23 cellular contexts compared by ENCODE assay signal in the genomic region with DNA sequence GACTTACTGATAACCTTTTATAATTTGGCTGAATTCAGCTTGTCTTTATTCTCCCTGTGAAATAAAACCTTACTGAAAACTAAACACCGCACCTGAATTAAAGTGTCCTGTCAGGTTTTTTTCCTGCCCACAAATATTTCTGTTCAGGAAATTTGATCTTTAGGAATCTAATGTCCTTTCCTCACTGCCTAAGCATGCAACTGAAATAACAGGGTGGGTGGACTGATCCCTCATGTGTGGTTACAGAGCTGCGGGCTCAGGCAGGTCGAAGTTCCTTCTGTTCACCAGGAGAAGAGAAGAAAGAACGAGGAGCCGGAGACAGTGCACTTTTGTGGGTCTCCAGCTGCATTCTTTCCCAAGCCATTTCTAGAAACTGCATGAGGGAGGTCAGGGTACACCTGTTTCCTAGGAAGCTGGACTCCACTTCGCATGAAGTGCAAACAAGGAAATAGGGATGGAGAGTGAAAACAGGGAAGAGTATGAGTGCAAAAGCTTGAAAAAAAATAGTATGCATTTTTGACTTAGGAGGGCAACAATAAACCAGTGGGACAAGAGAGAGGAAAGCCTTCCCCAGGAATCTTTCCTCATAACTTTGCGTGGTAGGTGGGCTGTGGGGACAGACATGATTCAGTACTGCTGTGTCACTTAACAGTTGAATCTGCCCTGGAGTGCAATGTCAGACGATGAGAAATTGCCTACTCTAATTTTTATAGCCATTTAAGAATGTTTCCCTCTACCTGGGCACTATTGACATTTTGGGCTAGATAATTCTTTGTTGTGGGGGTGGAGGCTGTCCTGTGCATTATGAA.
DNase-seq lines count a peak whose midpoint lies in the region; ATAC-seq and TF ChIP-seq lines count a peak whose summit lies in the region.
"Had no signal": no experiment of that assay in that cellular context is flagged by ENCODE, and none has a peak within 500 bp of the region (broad histone marks: within the 10 kb centered on the region; RNA-seq: fewer than 3 reads in every experiment).

No MANE protein-coding gene starts in this region.

- H3K4me3 ChIP-seq in PC-9: peak overlapping the region; percentile 10; the same call in 1 of the 2 replicates
- H3K4me3 ChIP-seq in epithelial cell of esophagus (ENCODE audit: low read length): no peak overlapping the region
- no peak overlapping the region for H3K4me3 ChIP-seq in psoas muscle
- H3K4me3 ChIP-seq: BLaER1 had no signal

- peaks cover 1% of the 10 kb centered on the region for H3K27me3 Mint-ChIP-seq in nephron progenitor cell (ENCODE audit: low read depth, poor library complexity)
- H3K27me3 Mint-ChIP-seq: activated CD8-positive, alpha-beta T cell treated with anti-CD3 and anti-CD28 coated beads for 36 hours had no signal

- intact Hi-C loops in PC-9 (cut with micrococcal nuclease; ENCODE audit: unreplicated experiment) (loop anchor here (1.0 to 5.0 kb wide), 3 partner anchors 58 to 138 kb away; a partner anchor contains a TSS), psoas muscle (cut with DNase I) (no loop called here)

- TF ChIP-seq CTCF in PC-9 (conservative IDR thresholded peaks at IDR 0.05) (no peak), epithelial cell of esophagus (IDR thresholded peaks at IDR 0.05; ENCODE audit: insufficient read depth, low read depth, low read length, missing control alignments) (no peak), nephron progenitor cell (IDR thresholded peaks at IDR 0.05) (no peak), psoas muscle (IDR thresholded peaks at IDR 0.05) (no peak)

- H3F3A ChIP-seq in PC-9 (ENCODE audit: insufficient read depth, low read depth): peaks cover 23% of the 10 kb centered on the region; the same call in 1 of the 2 replicates

- ATAC-seq in psoas muscle: no peak
- ATAC-seq in GM21515 (IDR thresholded peaks at IDR 0.05; ENCODE audit: unreplicated experiment): no peak
- ATAC-seq: activated CD8-positive, alpha-beta T cell treated with anti-CD3 and anti-CD28 coated beads for 36 hours had no signal

- H3K9me3 ChIP-seq in PC-9 (ENCODE audit: insufficient read depth, low read depth) (no peaks in the 10 kb centered on the region), psoas muscle (no peaks in the 10 kb centered on the region)
- H3K9me3 ChIP-seq: Caco-2, neutrophil had no signal

- H3K36me3 ChIP-seq in PC-9 (ENCODE audit: low read depth) (no peaks in the 10 kb centered on the region), psoas muscle (ENCODE audit: insufficient read depth in 1 of 2, low read depth in 1 of 2) (no peaks in the 10 kb centered on the region)
- H3K36me3 ChIP-seq: BLaER1 had no signal

- peaks cover 38% of the 10 kb centered on the region for H3K4me1 ChIP-seq in PC-9 (replicated peaks; ENCODE audit: insufficient read depth)
- no peaks in the 10 kb centered on the region for H3K4me1 ChIP-seq in psoas muscle
- H3K4me1 ChIP-seq: BLaER1, Caco-2 had no signal

- POLR2A ChIA-PET in PC-9 (lab: Charles Lee; ENCODE audit: unreplicated experiment): interaction anchor here (0.5 to 0.9 kb wide), 4 partner anchors 22 to 1430 kb away, joined by 3 to 4 read pairs (median 4); a partner anchor contains a TSS

- H3K79me2 ChIP-seq in PC-9 (ENCODE audit: low read depth): no peaks in the 10 kb centered on the region

- peak overlapping the region; percentile 45; the same call in 1 of the 2 replicates for H2AFZ ChIP-seq in PC-9

- 47 to 53% (median 50%) methylated on average over 8 of the region's 8 CpGs for WGBS in psoas muscle, 3 donors

- peaks cover 12% of the 10 kb centered on the region for H3K9me3 Mint-ChIP-seq in nephron progenitor cell
- H3K9me3 Mint-ChIP-seq: activated CD8-positive, alpha-beta T cell treated with anti-CD3 and anti-CD28 coated beads for 36 hours had no signal

- H3K4me1 Mint-ChIP-seq in nephron progenitor cell: peaks cover 45% of the 10 kb centered on the region

- DNase-seq in Caki2 (ENCODE audit: low read depth): peak; percentile 37
- DNase-seq in PC-9: peak; percentile 74 to 88
- peak; percentile 79 for DNase-seq in epithelial cell of esophagus (ENCODE audit: low read depth)
- DNase-seq in nephron progenitor cell: no peak
- no peak for DNase-seq in germinal center (ENCODE audit: low spot score)
- DNase-seq in psoas muscle: no peak
- DNase-seq in DMS53 (lab: John Stamatoyannopoulos, UW): no peak
- DNase-seq: activated CD4-positive, CD25-positive, alpha-beta regulatory T cell; activated CD8-positive, alpha-beta T cell treated with anti-CD3 and anti-CD28 coated beads for 36 hours; activated naive CD4-positive, alpha-beta T cell; amygdala; Caco-2; cerebellar nuclear complex; effector CD4-positive, alpha-beta T cell; KBM-7; NCI-H1694 treated with DMSO at 0.1 percent for 48 hours; NK-92 treated with Interleukin-12 subunit alpha and Interleukin-12 subunit beta, amount 100 ng/mL, for 24 hours; RPMI8226; stimulated activated CD4-positive, alpha-beta T cell treated with anti-CD3 and anti-CD28 coated beads, Interleukin-15, amount 100 ng/mL, for 24 hours; T1000 had no signal

- H3K27me3 ChIP-seq in PC-9 (ENCODE audit: insufficient read depth, low read depth): no peaks in the 10 kb centered on the region
- H3K27me3 ChIP-seq in psoas muscle (ENCODE audit: insufficient read depth in 3 of 3, low read length in 2 of 3): no peaks in the 10 kb centered on the region
- H3K27me3 ChIP-seq: BLaER1, neutrophil had no signal

- H3K27ac Mint-ChIP-seq in nephron progenitor cell: peak overlapping the region; percentile 84
- H3K27ac Mint-ChIP-seq: activated CD8-positive, alpha-beta T cell treated with anti-CD3 and anti-CD28 coated beads for 36 hours had no signal

- peaks cover 3% of the 10 kb centered on the region for H3K36me3 Mint-ChIP-seq in nephron progenitor cell (ENCODE audit: low read depth)

- H4K20me1 ChIP-seq in PC-9 (ENCODE audit: insufficient read depth): no peaks in the 10 kb centered on the region
- H4K20me1 ChIP-seq: BLaER1 had no signal

- peak overlapping the region; percentile 55 for H3K4me2 ChIP-seq in PC-9
- H3K4me2 ChIP-seq: BLaER1 had no signal

- CTCF ChIA-PET in PC-9 (lab: Charles Lee): no interaction called here

- peak overlapping the region; percentile 15 for H3K4me3 Mint-ChIP-seq in nephron progenitor cell
- H3K4me3 Mint-ChIP-seq: activated CD8-positive, alpha-beta T cell treated with anti-CD3 and anti-CD28 coated beads for 36 hours had no signal

- in situ Hi-C loops in Caki2 (cut with HindIII; ENCODE audit: low pct_unique_long_range_greater_than_20kb, low sequenced_read_pairs): no loop called here

- peak overlapping the region; percentile 58 for H3K27ac ChIP-seq in PC-9
- H3K27ac ChIP-seq in psoas muscle: no peak overlapping the region
- H3K27ac ChIP-seq: BLaER1, neutrophil had no signal

- BruUV-seq in PC-9 (replicated peaks; lab: Mats Ljungman, UMichigan): TSS peak; percentile 84

- H3K9me2 ChIP-seq in PC-9 (ENCODE audit: insufficient read depth): no peaks in the 10 kb centered on the region

Comparison
In these comparisons a context has a peak if more than half of its experiments do, and no peak if none do; other contexts are left out.
1. DNase-seq: peak in Caki2 (single experiment), PC-9 (2 of 2) and epithelial cell of esophagus (single experiment); none in nephron progenitor cell (single experiment), germinal center (single experiment), psoas muscle (0 of 2) and DMS53 (single experiment).